Comparison of ENCODE assay signal across 29 cellular contexts in genomic region chr4:15533817-15534216, GRCh38.
"Had no signal": no experiment of that assay in that cellular context is flagged by ENCODE, and none has a peak within 500 bp of the region (broad histone marks: within the 10 kb centered on the region; RNA-seq: fewer than 3 reads in every experiment).

No MANE protein-coding gene starts in this region.

- H3K4me1 Mint-ChIP-seq: neural progenitor cell; stimulated activated effector memory CD8-positive, alpha-beta T cell treated with anti-CD3 and anti-CD28 coated beads, Interleukin-12 subunit alpha, Interleukin-12 subunit beta, amount 100 ng/mL, for 72 hours had no signal

- H3K27ac Mint-ChIP-seq: natural killer cell; nephron; neural progenitor cell; progenitor cell of endocrine pancreas; stimulated activated effector memory CD8-positive, alpha-beta T cell treated with anti-CD3 and anti-CD28 coated beads, Interleukin-12 subunit alpha, Interleukin-12 subunit beta, amount 100 ng/mL, for 72 hours; stimulated activated naive B cell treated with anti-CD40 and anti-IgM and Interleukin-4, amounts not matched to agents 10 μg/mL and 1 μg/mL and 100 μg/mL, for 72 hours; stimulated activated naive CD8-positive, alpha-beta T cell treated with anti-CD3 and anti-CD28 coated beads, Interleukin-15, Interleukin-2, amounts not matched to agents 100 ng/mL and 50 ng/mL, for 24 hours had no signal

- H3K36me3 ChIP-seq: neural progenitor cell, ovary, thyroid gland had no signal

- H3K27ac ChIP-seq: neural progenitor cell, ovary, parathyroid adenoma, psoas muscle, right lobe of liver, sigmoid colon, stomach, thoracic aorta, thyroid gland, tibial nerve, upper lobe of left lung, vagina had no signal

- H3K36me3 Mint-ChIP-seq: natural killer cell; stimulated activated effector memory CD8-positive, alpha-beta T cell treated with anti-CD3 and anti-CD28 coated beads, Interleukin-12 subunit alpha, Interleukin-12 subunit beta, amount 100 ng/mL, for 72 hours had no signal

- H3K4me3 ChIP-seq: neural progenitor cell, ovary, psoas muscle, right lobe of liver, sigmoid colon, stomach, thoracic aorta, thyroid gland, tibial nerve, upper lobe of left lung, vagina had no signal

- H3K4me1 ChIP-seq: neural progenitor cell, parathyroid adenoma, psoas muscle, right lobe of liver, thyroid gland, vagina had no signal

- H2AFZ ChIP-seq: neural progenitor cell, parathyroid adenoma had no signal

- ATAC-seq: natural killer cell; psoas muscle; right cardiac atrium; right lobe of liver; stimulated activated effector memory CD8-positive, alpha-beta T cell treated with anti-CD3 and anti-CD28 coated beads, Interleukin-12 subunit alpha, Interleukin-12 subunit beta, amount 100 ng/mL, for 72 hours; stimulated activated naive B cell treated with anti-CD40 and anti-IgM and Interleukin-4, amounts not matched to agents 10 μg/mL and 1 μg/mL and 100 μg/mL, for 72 hours had no signal

- H3K27me3 Mint-ChIP-seq: progenitor cell of endocrine pancreas; stimulated activated naive B cell treated with anti-CD40 and anti-IgM and Interleukin-4, amounts not matched to agents 10 μg/mL and 1 μg/mL and 100 μg/mL, for 72 hours; stimulated activated naive CD8-positive, alpha-beta T cell treated with anti-CD3 and anti-CD28 coated beads, Interleukin-15, Interleukin-2, amounts not matched to agents 100 ng/mL and 50 ng/mL, for 24 hours had no signal

- H3K4me3 Mint-ChIP-seq: natural killer cell; nephron; neural progenitor cell; stimulated activated effector memory CD8-positive, alpha-beta T cell treated with anti-CD3 and anti-CD28 coated beads, Interleukin-12 subunit alpha, Interleukin-12 subunit beta, amount 100 ng/mL, for 72 hours; stimulated activated naive B cell treated with anti-CD40 and anti-IgM and Interleukin-4, amounts not matched to agents 10 μg/mL and 1 μg/mL and 100 μg/mL, for 72 hours; stimulated activated naive CD8-positive, alpha-beta T cell treated with anti-CD3 and anti-CD28 coated beads, Interleukin-15, Interleukin-2, amounts not matched to agents 100 ng/mL and 50 ng/mL, for 24 hours had no signal

- DNase-seq: natural killer cell; occipital lobe; ovary; posterior cingulate gyrus; psoas muscle; right cardiac atrium; right lobe of liver; sigmoid colon; small intestine; stimulated activated CD4-positive, alpha-beta T cell treated with anti-CD3 and anti-CD28 coated beads, Interleukin-15, amount 100 ng/mL, for 24 hours; stimulated activated CD4-positive, alpha-beta T cell treated with anti-CD3 and anti-CD28 coated beads, Interleukin-2, amount 100 ng/mL, for 24 hours; stimulated activated CD4-positive, alpha-beta T cell treated with anti-CD3 and anti-CD28 coated beads, Interleukin-2, amount 100 ng/mL, for 48 hours; stimulated activated CD4-positive, alpha-beta T cell treated with anti-CD3 and anti-CD28 coated beads, Interleukin-4, amount 100 ng/mL, for 24 hours; stimulated activated naive B cell treated with anti-CD40 and anti-IgM and Interleukin-4, amounts not matched to agents 10 μg/mL and 1 μg/mL and 100 μg/mL, for 72 hours; stimulated activated naive CD4-positive, alpha-beta T cell treated with Interleukin-2 at 50 U/mL for 16 hours; stomach; thyroid gland; trophoblast cell; upper lobe of left lung had no signal

- H3K27me3 ChIP-seq: neural progenitor cell, ovary, right lobe of liver, sigmoid colon, stomach, thyroid gland, tibial nerve, upper lobe of left lung, vagina had no signal

- FAIRE-seq: small intestine, urothelium cell line had no signal

- H3K79me2 ChIP-seq: parathyroid adenoma had no signal

- H3K9ac ChIP-seq: neural progenitor cell, parathyroid adenoma had no signal

- H3K9me3 ChIP-seq: ovary, psoas muscle, right lobe of liver, sigmoid colon, stomach, thoracic aorta, thyroid gland, tibial nerve, upper lobe of left lung, vagina had no signal

- H3K9me3 Mint-ChIP-seq: natural killer cell; nephron; neural progenitor cell; stimulated activated effector memory CD8-positive, alpha-beta T cell treated with anti-CD3 and anti-CD28 coated beads, Interleukin-12 subunit alpha, Interleukin-12 subunit beta, amount 100 ng/mL, for 72 hours; stimulated activated naive B cell treated with anti-CD40 and anti-IgM and Interleukin-4, amounts not matched to agents 10 μg/mL and 1 μg/mL and 100 μg/mL, for 72 hours; stimulated activated naive CD8-positive, alpha-beta T cell treated with anti-CD3 and anti-CD28 coated beads, Interleukin-15, Interleukin-2, amounts not matched to agents 100 ng/mL and 50 ng/mL, for 24 hours had no signal

- H3K4me2 ChIP-seq: neural progenitor cell had no signal
